Comparison of ENCODE assay signal across 34 cellular contexts in the genomic region with DNA sequence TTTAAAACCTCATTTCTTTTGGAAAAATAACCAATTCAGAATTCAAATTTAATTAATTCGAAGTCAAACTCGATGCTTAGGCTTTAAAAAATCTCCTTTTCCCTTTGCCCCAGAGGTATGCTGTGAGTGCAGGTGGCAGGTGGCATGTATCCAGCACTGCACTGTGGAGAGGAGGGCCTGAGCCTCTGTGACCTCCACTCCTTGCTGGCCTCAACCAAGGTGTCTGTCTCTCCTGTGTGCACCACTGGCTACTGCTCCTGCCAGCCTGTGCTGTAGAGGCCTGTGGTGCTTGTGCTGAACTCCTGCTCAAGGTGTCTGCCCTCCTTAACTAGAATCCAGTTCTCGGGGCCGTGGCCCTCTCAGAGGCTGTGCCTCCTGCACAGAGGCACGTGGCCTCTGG.
"Had no signal": no experiment of that assay in that cellular context is flagged by ENCODE, and none has a peak within 500 bp of the region (broad histone marks: within the 10 kb centered on the region; RNA-seq: fewer than 3 reads in every experiment).

No MANE protein-coding gene starts in this region.

- ATAC-seq: activated CD8-positive, alpha-beta T cell treated with anti-CD3 and anti-CD28 coated beads for 36 hours; activated T-cell treated with anti-CD3 and anti-CD28 coated beads, Interleukin-2, amount 50 U/mL, for 72 hours; activated T-helper 17 cell treated with anti-CD3 and anti-CD28 coated beads, Interleukin-2, amount 50 U/mL, for 72 hours; body of pancreas; PC-3; Right ventricle myocardium inferior; SK-N-SH treated with all-trans-retinoic acid at 6 μM for 48 hours; T-cell had no signal

- H3K27me3 ChIP-seq: adrenal gland, body of pancreas, breast epithelium, Peyer's patch had no signal

- H3K4me1 Mint-ChIP-seq: activated T-helper 17 cell treated with anti-CD3 and anti-CD28 coated beads, Interleukin-2, amount 50 U/mL, for 72 hours had no signal

- H3K4me1 ChIP-seq: adrenal gland, body of pancreas, breast epithelium, Peyer's patch had no signal

- H3K9me3 ChIP-seq: adrenal gland, body of pancreas, breast epithelium, Peyer's patch had no signal

- H3K4me3 ChIP-seq: adrenal gland, body of pancreas, breast epithelium, Peyer's patch had no signal

- H3K27ac ChIP-seq: adrenal gland, body of pancreas, breast epithelium, Peyer's patch, RWPE1, VCaP had no signal

- FAIRE-seq: astrocyte had no signal

- H3K4me3 Mint-ChIP-seq: activated CD8-positive, alpha-beta T cell treated with anti-CD3 and anti-CD28 coated beads for 36 hours; activated T-cell treated with anti-CD3 and anti-CD28 coated beads, Interleukin-2, amount 50 U/mL, for 72 hours; activated T-helper 17 cell treated with anti-CD3 and anti-CD28 coated beads, Interleukin-2, amount 50 U/mL, for 72 hours; T-cell had no signal

- H3K27ac Mint-ChIP-seq: activated CD8-positive, alpha-beta T cell treated with anti-CD3 and anti-CD28 coated beads for 36 hours; activated T-cell treated with anti-CD3 and anti-CD28 coated beads, Interleukin-2, amount 50 U/mL, for 72 hours; activated T-helper 17 cell treated with anti-CD3 and anti-CD28 coated beads, Interleukin-2, amount 50 U/mL, for 72 hours; T-cell had no signal

- H3K36me3 Mint-ChIP-seq: T-cell had no signal

- H3K36me3 ChIP-seq: adrenal gland, breast epithelium, Peyer's patch had no signal

- DNase-seq: activated CD4-positive, alpha-beta T cell treated with anti-CD3 and anti-CD28 coated beads for 1 hour; activated CD4-positive, alpha-beta T cell treated with anti-CD3 and anti-CD28 coated beads for 48 hours; activated CD4-positive, CD25-positive, alpha-beta regulatory T cell; activated CD8-positive, alpha-beta T cell treated with anti-CD3 and anti-CD28 coated beads for 36 hours; activated effector memory CD4-positive, alpha-beta T cell treated with anti-CD3 and anti-CD28 coated beads, Interleukin-2, amount 50 U/mL, for 16 hours; activated naive CD4-positive, alpha-beta T cell; activated naive CD4-positive, alpha-beta T cell treated with anti-CD3 and anti-CD28 coated beads, Interleukin-2, amount 50 U/mL, for 16 hours; activated T-cell treated with anti-CD3 and anti-CD28 coated beads, Interleukin-2, amount 50 U/mL, for 1 hour; activated T-cell treated with anti-CD3 and anti-CD28 coated beads, Interleukin-2, amount 50 U/mL, for 72 hours; adrenal gland; body of pancreas; NCI-H1092 treated with DMSO at 0.1 percent for 48 hours; NCI-H1417; NCI-H146; NCI-H187; NCI-H2029 treated with DMSO at 0.1 percent for 48 hours; NCI-H2107; NCI-H2171; NCI-H510A treated with DMSO at 0.1 percent for 48 hours; NCI-H526 treated with DMSO at 0.1 percent for 48 hours; NCI-H774; PC-3; Peyer's patch; SIG-M5; T-cell; T-helper 2 cell; T-helper 9 cell had no signal
